19 cellular contexts compared by ENCODE assay signal in the genomic region with DNA sequence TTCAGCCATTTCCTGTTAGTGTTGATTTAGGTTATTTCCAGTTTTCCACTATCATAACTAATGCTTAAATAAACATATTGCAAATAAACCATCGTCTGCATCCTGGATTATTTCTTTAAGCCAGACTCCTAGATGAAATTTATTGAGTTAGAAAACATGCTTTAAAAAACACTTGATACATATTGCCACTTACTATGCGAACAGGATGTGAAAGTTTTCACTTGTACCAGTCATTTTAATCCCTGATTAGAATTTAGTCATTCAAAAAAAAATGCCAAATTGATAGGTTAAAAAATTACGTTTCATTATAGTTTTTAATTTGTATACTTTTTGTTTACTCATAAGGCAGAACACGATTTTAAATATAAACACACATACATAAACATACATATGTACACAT.
"Had no signal": no experiment of that assay in that cellular context is flagged by ENCODE, and none has a peak within 500 bp of the region (broad histone marks: within the 10 kb centered on the region; RNA-seq: fewer than 3 reads in every experiment).

No MANE protein-coding gene starts in this region.

- H3K4me3 Mint-ChIP-seq: naive thymus-derived CD8-positive, alpha-beta T cell; neural progenitor cell; type B pancreatic cell had no signal

- ATAC-seq: esophagus mucosa; heart left ventricle; naive thymus-derived CD8-positive, alpha-beta T cell had no signal

- H3K27me3 ChIP-seq: colonic mucosa, dorsolateral prefrontal cortex, heart left ventricle, neural progenitor cell, ovary, right atrium auricular region had no signal

- H3K36me3 Mint-ChIP-seq: naive thymus-derived CD8-positive, alpha-beta T cell; neural progenitor cell; type B pancreatic cell had no signal

- DNase-seq: colonic mucosa; dorsolateral prefrontal cortex; effector CD8-positive, alpha-beta T cell; heart left ventricle; hippocampal formation; mesendoderm; naive thymus-derived CD8-positive, alpha-beta T cell; nucleus accumbens; ovary; stimulated activated CD4-positive, alpha-beta T cell treated with anti-CD3 and anti-CD28 coated beads, Interleukin-2, amount 100 ng/mL, for 48 hours; stimulated activated naive CD4-positive, alpha-beta T cell treated with Interleukin-2 at 50 U/mL for 16 hours had no signal

- H3K27ac Mint-ChIP-seq: neural progenitor cell, type B pancreatic cell had no signal

- H3K9me3 ChIP-seq: colonic mucosa, ovary, right atrium auricular region had no signal

- FAIRE-seq: endometrium, frontal cortex, urothelium cell line had no signal

- H3K36me3 ChIP-seq: colonic mucosa, heart left ventricle, neural progenitor cell, ovary, right atrium auricular region had no signal

- H3K27me3 Mint-ChIP-seq: naive thymus-derived CD8-positive, alpha-beta T cell; type B pancreatic cell had no signal

- H3K4me2 ChIP-seq: neural progenitor cell, smooth muscle cell had no signal

- H3K9me3 Mint-ChIP-seq: naive thymus-derived CD8-positive, alpha-beta T cell; neural progenitor cell; type B pancreatic cell had no signal

- H3K4me3 ChIP-seq: colonic mucosa, dorsolateral prefrontal cortex, heart left ventricle, neural progenitor cell, ovary, right atrium auricular region, smooth muscle cell had no signal

- H3K9ac ChIP-seq: neural progenitor cell had no signal

- H3K27ac ChIP-seq: colonic mucosa, dorsolateral prefrontal cortex, heart left ventricle, neural progenitor cell, ovary, right atrium auricular region had no signal

- H2AFZ ChIP-seq: neural progenitor cell had no signal

- H3K4me1 ChIP-seq: colonic mucosa, neural progenitor cell, right atrium auricular region had no signal
